18 cellular contexts compared by ENCODE assay signal in the genomic region with DNA sequence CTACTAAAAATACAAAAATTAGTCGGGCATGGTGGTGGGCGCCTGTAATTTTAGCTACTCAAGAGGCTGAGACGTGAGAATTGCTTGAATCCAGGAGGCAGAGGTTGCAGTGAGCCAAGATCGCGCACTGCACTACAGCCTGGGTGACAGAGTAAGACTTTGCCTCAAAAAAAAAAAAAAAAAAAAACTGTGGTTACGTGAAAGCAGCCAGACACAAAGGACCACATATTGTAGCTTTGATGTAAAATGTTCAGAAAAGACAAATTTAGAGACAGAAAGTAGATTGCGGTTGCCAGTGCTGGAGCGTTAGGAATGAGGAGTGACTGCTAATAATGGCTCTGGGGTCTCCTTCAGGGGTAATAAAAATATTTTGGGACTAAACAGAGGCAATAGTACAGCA. TPM values are rescaled to one million over a fixed set of nuclear protein-coding genes. Genes with fewer than 3 reads are reported as not detected.
A peak's percentile ranks its signal among the peaks of the same experiment; 100 is the strongest.
DNase-seq lines count a peak whose midpoint lies in the region; ATAC-seq and TF ChIP-seq lines count a peak whose summit lies in the region.
"Had no signal": no experiment of that assay in that cellular context is flagged by ENCODE, and none has a peak within 500 bp of the region (broad histone marks: within the 10 kb centered on the region; RNA-seq: fewer than 3 reads in every experiment).

No MANE protein-coding gene starts in this region.

- intact Hi-C loops in activated CD4-positive, alpha-beta T cell treated with anti-CD3 and anti-CD28 coated beads, Interleukin-2, amount 10 ng/mL, durations not matched to agents 24 days and 14 days (cut with micrococcal nuclease), result loop anchor here (10.0 kb wide), 3 partner anchors 394 to 554 kb away; partner anchors contain the start of genes MBTPS1 and OSGIN1
- intact Hi-C loops in CD14-positive monocyte (cut with micrococcal nuclease) (loop anchor here in 1 of 2 donors (10.0 kb wide), 2 partner anchors 234 to 544 kb away; partner anchors contain the start of gene NECAB2), MCF 10A (cut with micrococcal nuclease) (loop anchor here (10.0 kb wide), 1 partner anchor 684 kb away; no protein-coding TSS in a partner anchor)

- H3K27ac Mint-ChIP-seq in activated CD4-positive, alpha-beta T cell treated with anti-CD3 and anti-CD28 coated beads, Interleukin-2, amount 10 ng/mL, durations not matched to agents 24 days and 14 days, result peak overlapping the region; percentile 12
- H3K27ac Mint-ChIP-seq in CD14-positive monocyte, result no peak overlapping the region
- H3K27ac Mint-ChIP-seq in T-helper 2 cell treated with Interferon-gamma antibody and Interleukin-4, amounts not matched to agents 5 μg/mL and 100 μg/mL, for 36 hours, result peak overlapping the region; percentile 78
- H3K27ac Mint-ChIP-seq in endothelial cell (ENCODE audit: unreplicated experiment), result peak overlapping the region; percentile 21
- no peak overlapping the region for H3K27ac Mint-ChIP-seq in nephron progenitor cell
- H3K27ac Mint-ChIP-seq in MCF 10A (ENCODE audit: low read depth, unreplicated experiment), result no peak overlapping the region
- H3K27ac Mint-ChIP-seq: H9 had no signal

- peak overlapping the region; percentile 6 for H3K4me3 Mint-ChIP-seq in activated CD4-positive, alpha-beta T cell treated with anti-CD3 and anti-CD28 coated beads, Interleukin-2, amount 10 ng/mL, durations not matched to agents 24 days and 14 days
- H3K4me3 Mint-ChIP-seq in CD14-positive monocyte (no peak overlapping the region), endothelial cell (ENCODE audit: unreplicated experiment) (no peak overlapping the region), nephron progenitor cell (no peak overlapping the region), MCF 10A (ENCODE audit: unreplicated experiment) (no peak overlapping the region)
- peak overlapping the region; percentile 42 for H3K4me3 Mint-ChIP-seq in T-helper 2 cell treated with Interferon-gamma antibody and Interleukin-4, amounts not matched to agents 5 μg/mL and 100 μg/mL, for 36 hours
- H3K4me3 Mint-ChIP-seq: H9 had no signal

- H3K4me1 Mint-ChIP-seq in activated CD4-positive, alpha-beta T cell treated with anti-CD3 and anti-CD28 coated beads, Interleukin-2, amount 10 ng/mL, durations not matched to agents 24 days and 14 days, result peaks cover 58% of the 10 kb centered on the region
- H3K4me1 Mint-ChIP-seq in CD14-positive monocyte (peaks cover 33% of the 10 kb centered on the region), endothelial cell (ENCODE audit: unreplicated experiment) (peaks cover 11% of the 10 kb centered on the region), nephron progenitor cell (peaks cover 74% of the 10 kb centered on the region), MCF 10A (ENCODE audit: insufficient read depth, unreplicated experiment) (peaks cover 18% of the 10 kb centered on the region)
- peaks cover 68% of the 10 kb centered on the region for H3K4me1 Mint-ChIP-seq in T-helper 2 cell treated with Interferon-gamma antibody and Interleukin-4, amounts not matched to agents 5 μg/mL and 100 μg/mL, for 36 hours (ENCODE audit: low read depth)

- no TSS peak for BruUV-seq in MCF 10A (replicated peaks; lab: Mats Ljungman, UMichigan)

- ATAC-seq in HG03097 (IDR thresholded peaks at IDR 0.05; ENCODE audit: low FRiP score, unreplicated experiment), result no peak

- CTCF ChIA-PET in MCF 10A (lab: Yijun Ruan, JAX), result interaction anchor here (0.7 to 1.5 kb wide), 8 partner anchors 19 to 447 kb away, joined by 3 to 5 read pairs (median 3); no protein-coding TSS in a partner anchor

- H3K36me3 Mint-ChIP-seq in activated CD4-positive, alpha-beta T cell treated with anti-CD3 and anti-CD28 coated beads, Interleukin-2, amount 10 ng/mL, durations not matched to agents 24 days and 14 days (ENCODE audit: low read depth), result peaks cover 4% of the 10 kb centered on the region
- H3K36me3 Mint-ChIP-seq in CD14-positive monocyte (no peaks in the 10 kb centered on the region), endothelial cell (ENCODE audit: low read depth, unreplicated experiment) (no peaks in the 10 kb centered on the region), nephron progenitor cell (ENCODE audit: low read depth) (no peaks in the 10 kb centered on the region), MCF 10A (ENCODE audit: insufficient read depth, unreplicated experiment) (no peaks in the 10 kb centered on the region)
- H3K36me3 Mint-ChIP-seq in T-helper 2 cell treated with Interferon-gamma antibody and Interleukin-4, amounts not matched to agents 5 μg/mL and 100 μg/mL, for 36 hours (ENCODE audit: low read depth), result peaks cover 28% of the 10 kb centered on the region

- DNase-seq in activated CD4-positive, alpha-beta T cell treated with anti-CD3 and anti-CD28 coated beads, Interleukin-2, amount 10 ng/mL, durations not matched to agents 24 days and 14 days, result peak; percentile 79
- no peak for DNase-seq in activated CD4-positive, alpha-beta T cell treated with anti-CD3 and anti-CD28 coated beads for 1 hour
- DNase-seq in CD14-positive monocyte (ENCODE audit: low spot score) (peak; percentile 4), endothelial cell (ENCODE audit: low spot score) (no peak), nephron progenitor cell (no peak), MCF 10A (ENCODE audit: unreplicated experiment) (no peak)
- no peak for DNase-seq in T-helper 2 cell treated with Interferon-gamma antibody and Interleukin-4, amounts not matched to agents 5 μg/mL and 100 μg/mL, for 36 hours (ENCODE audit: low spot score)
- DNase-seq: 8988T; BE2C; DMS153; foreskin melanocyte; H9; kidney; NCI-H1105; NCI-H2107; NCI-H510A treated with DMSO at 0.1 percent for 48 hours; stimulated activated CD4-positive, alpha-beta T cell treated with anti-CD3 and anti-CD28 coated beads, Interleukin-1b, Interleukin-23, amount 100 ng/mL, for 48 hours had no signal

- no peaks in the 10 kb centered on the region for H3K27me3 Mint-ChIP-seq in activated CD4-positive, alpha-beta T cell treated with anti-CD3 and anti-CD28 coated beads, Interleukin-2, amount 10 ng/mL, durations not matched to agents 24 days and 14 days
- peaks cover 0 to 8% (median 0%) of the 10 kb centered on the region in 3 donors for H3K27me3 Mint-ChIP-seq in CD14-positive monocyte (ENCODE audit: low read depth in 3 of 3)
- H3K27me3 Mint-ChIP-seq in T-helper 2 cell treated with Interferon-gamma antibody and Interleukin-4, amounts not matched to agents 5 μg/mL and 100 μg/mL, for 36 hours (ENCODE audit: low read depth), result no peaks in the 10 kb centered on the region
- H3K27me3 Mint-ChIP-seq in endothelial cell (ENCODE audit: unreplicated experiment), result peaks cover 1% of the 10 kb centered on the region
- peaks cover 13% of the 10 kb centered on the region for H3K27me3 Mint-ChIP-seq in nephron progenitor cell (ENCODE audit: low read depth, poor library complexity)
- H3K27me3 Mint-ChIP-seq in MCF 10A (ENCODE audit: insufficient read depth, unreplicated experiment), result no peaks in the 10 kb centered on the region

- no peak for TF ChIP-seq CTCF in CD14-positive monocyte (IDR thresholded peaks at IDR 0.05)
- no peak for TF ChIP-seq CTCF in endothelial cell (IDR thresholded peaks at IDR 0.05; ENCODE audit: unreplicated experiment)
- no peak for TF ChIP-seq CTCF in nephron progenitor cell (IDR thresholded peaks at IDR 0.05)
- no peak for TF ChIP-seq CTCF in MCF 10A (IDR thresholded peaks at IDR 0.05; ENCODE audit: unreplicated experiment)

- H3K9me3 Mint-ChIP-seq in activated CD4-positive, alpha-beta T cell treated with anti-CD3 and anti-CD28 coated beads, Interleukin-2, amount 10 ng/mL, durations not matched to agents 24 days and 14 days, result no peaks in the 10 kb centered on the region
- H3K9me3 Mint-ChIP-seq in CD14-positive monocyte (no peaks in the 10 kb centered on the region), endothelial cell (ENCODE audit: unreplicated experiment) (no peaks in the 10 kb centered on the region), nephron progenitor cell (no peaks in the 10 kb centered on the region), MCF 10A (ENCODE audit: unreplicated experiment) (no peaks in the 10 kb centered on the region)
- H3K9me3 Mint-ChIP-seq in T-helper 2 cell treated with Interferon-gamma antibody and Interleukin-4, amounts not matched to agents 5 μg/mL and 100 μg/mL, for 36 hours, result no peaks in the 10 kb centered on the region
- H3K9me3 Mint-ChIP-seq: H9 had no signal

- POLR2A ChIA-PET in MCF 10A (lab: Yijun Ruan, JAX), result interaction anchor here (1.0 kb wide), 1 partner anchor 115 kb away, joined by 3 read pairs; no protein-coding TSS in a partner anchor

RNA-seq across cellular contexts. Expression of gene MEAK7, which starts 4.0 kb away (rescaled TPM):
- total RNA-seq in activated CD4-positive, alpha-beta T cell treated with anti-CD3 and anti-CD28 coated beads, Interleukin-2, amount 10 ng/mL, durations not matched to agents 24 days and 14 days, result 11.7 and 12.5 TPM in 2 replicates
- polyA plus RNA-seq in CD14-positive monocyte, result 1 to 10 TPM; 4.7 to 5.0 TPM
- total RNA-seq in endothelial cell (ENCODE audit: unreplicated experiment) (34.2 TPM), MCF 10A (2022) (62.3 and 66.8 TPM in 2 replicates)

Comparison
In these comparisons a context has a peak if more than half of its experiments do, and no peak if none do; other contexts are left out.
1. DNase-seq: peak in activated CD4-positive, alpha-beta T cell treated with anti-CD3 and anti-CD28 coated beads, Interleukin-2, amount 10 ng/mL, durations not matched to agents 24 days and 14 days (single experiment) and CD14-positive monocyte (single experiment); none in activated CD4-positive, alpha-beta T cell treated with anti-CD3 and anti-CD28 coated beads for 1 hour (single experiment), T-helper 2 cell treated with Interferon-gamma antibody and Interleukin-4, amounts not matched to agents 5 μg/mL and 100 μg/mL, for 36 hours (single experiment), endothelial cell (single experiment), nephron progenitor cell (single experiment) and MCF 10A (single experiment).
2. H3K27ac Mint-ChIP-seq: peak in activated CD4-positive, alpha-beta T cell treated with anti-CD3 and anti-CD28 coated beads, Interleukin-2, amount 10 ng/mL, durations not matched to agents 24 days and 14 days (single experiment), T-helper 2 cell treated with Interferon-gamma antibody and Interleukin-4, amounts not matched to agents 5 μg/mL and 100 μg/mL, for 36 hours (single experiment) and endothelial cell (single experiment); none in CD14-positive monocyte (0 of 7), nephron progenitor cell (single experiment) and MCF 10A (single experiment).
3. H3K4me3 Mint-ChIP-seq: peak in activated CD4-positive, alpha-beta T cell treated with anti-CD3 and anti-CD28 coated beads, Interleukin-2, amount 10 ng/mL, durations not matched to agents 24 days and 14 days (single experiment) and T-helper 2 cell treated with Interferon-gamma antibody and Interleukin-4, amounts not matched to agents 5 μg/mL and 100 μg/mL, for 36 hours (single experiment); none in CD14-positive monocyte (0 of 2), endothelial cell (single experiment), nephron progenitor cell (single experiment) and MCF 10A (single experiment).